In genomic region chr1:230470750-230471149, GRCh38 we compare ENCODE assay signal across 2 cellular contexts. TPM values are rescaled to one million over a fixed set of nuclear protein-coding genes. Genes with fewer than 3 reads are reported as not detected.
"Had no signal": no experiment of that assay in that cellular context is flagged by ENCODE, and none has a peak within 500 bp of the region (broad histone marks: within the 10 kb centered on the region; RNA-seq: fewer than 3 reads in every experiment).

No MANE protein-coding gene starts in this region.

RNA-seq across cellular contexts. Expression of gene PGBD5, which starts 44.6 kb away (rescaled TPM):
- total RNA-seq: OCI-LY7, PC-9 had no signal
